Comparison of ENCODE assay signal across 8 cellular contexts in the genomic region with DNA sequence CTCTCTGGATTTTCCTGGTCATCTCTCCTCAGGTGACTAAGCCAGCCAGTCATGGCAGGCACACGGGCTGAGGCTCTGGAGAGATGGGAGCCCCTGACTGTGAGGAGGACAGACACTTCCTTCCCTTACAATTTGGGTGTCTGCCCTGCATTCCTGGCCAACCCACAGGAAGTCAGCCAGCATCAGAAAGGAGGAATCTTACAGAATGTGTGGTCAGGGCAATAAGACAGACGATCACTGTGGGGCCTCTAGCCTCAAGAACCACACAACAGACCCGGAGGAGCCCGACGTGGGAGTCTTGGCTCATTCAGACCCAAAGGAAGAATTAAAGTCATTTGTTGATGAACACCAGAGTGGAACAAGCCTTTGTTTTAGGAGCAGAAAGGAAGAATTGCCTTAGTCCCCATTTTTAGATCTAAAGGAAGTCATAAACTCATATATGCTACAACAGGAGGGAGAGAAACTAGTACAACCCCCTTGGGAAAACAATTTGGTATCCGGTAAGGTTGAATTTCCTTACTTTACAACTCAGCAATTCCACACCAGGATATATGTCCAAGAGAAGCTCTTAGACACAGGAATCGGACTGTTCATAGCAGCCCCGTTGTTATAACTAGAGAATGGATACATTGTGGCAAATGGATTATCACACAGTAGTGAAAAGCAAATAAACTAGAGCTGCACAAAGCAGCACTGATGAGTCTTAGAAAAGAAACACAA.
DNase-seq lines count a peak whose midpoint lies in the region; ATAC-seq, FAIRE-seq and TF ChIP-seq lines count a peak whose summit lies in the region.

No MANE protein-coding gene starts in this region.

- no peak for TF ChIP-seq POLR2A in GM12891 (IDR thresholded peaks at IDR 0.05; ENCODE audit: low read depth, low read length)

- in situ Hi-C loops in HAP-1 (cut with MboI; ENCODE audit: low sequenced_read_pairs) = no loop called here

- H3K4me3 ChIP-seq in SK-N-MC = peak overlapping the region; percentile 23
- H3K4me3 ChIP-seq in foreskin fibroblast (ENCODE audit: low read depth in 1 of 2, low read length in 2 of 2) = no peak overlapping the region
- H3K4me3 ChIP-seq in HAP-1 = no peak overlapping the region

- no peaks in the 10 kb centered on the region for H3K36me3 ChIP-seq in SK-N-MC (ENCODE audit: insufficient read depth, low read length)
- H3K36me3 ChIP-seq in HAP-1 (replicated peaks) = no peaks in the 10 kb centered on the region

- H3K27ac ChIP-seq in SK-N-MC = no peak overlapping the region

- no peak overlapping the region for H3K9ac ChIP-seq in SK-N-MC (ENCODE audit: insufficient read length)

- 0 out of 2 replicates have a peak, but pooled peaks cover 2% of the 10 kb centered on the region for H3K4me1 ChIP-seq in HAP-1

- TF ChIP-seq CTCF in foreskin fibroblast (IDR thresholded peaks at IDR 0.05; ENCODE audit: low read depth, low read length) = no peak

- H3K27me3 ChIP-seq in HAP-1 (ENCODE audit: low read depth) = peaks cover 12% of the 10 kb centered on the region

- H3K9me3 ChIP-seq in SK-N-MC (ENCODE audit: low read depth, low read length) (no peaks in the 10 kb centered on the region), HAP-1 (no peaks in the 10 kb centered on the region)

- peak; percentile 71 for FAIRE-seq in GM12891 (lab: Jason Lieb, UNC)

- DNase-seq in GM12891 (ENCODE audit: insufficient read length, low spot score) = no peak
- peak; percentile 61 for DNase-seq in SK-N-MC (ENCODE audit: low read depth, low spot score)
- peak; percentile 95 to 96 for DNase-seq in foreskin fibroblast
- DNase-seq in sciatic nerve (ENCODE audit: low spot score) = peak; percentile 73
- DNase-seq in HAP-1 (ENCODE audit: low spot score in 2 of 2) = no peak
- DNase-seq in activated CD4-positive, alpha-beta T cell treated with anti-CD3 and anti-CD28 coated beads, Interleukin-2, amount 50 U/mL, for 48 hours = no peak
- DNase-seq in NCI-H345 (lab: John Stamatoyannopoulos, UW) = no peak

- ATAC-seq in sciatic nerve = peak; percentile 75
- ATAC-seq in GM21390 (IDR thresholded peaks at IDR 0.05; ENCODE audit: unreplicated experiment) = no peak

- intact Hi-C loops in sciatic nerve (cut with DNase I) = no loop called here

TF ChIP-seq in GM12891, 5 proteins besides CTCF, POLR2A, EP300 and RAD21:
- no peak for TF ChIP-seq POU2F2 (IDR thresholded peaks at IDR 0.05; ENCODE audit: low read depth, low read length)
- TF ChIP-seq SPI1 (IDR thresholded peaks at IDR 0.05; ENCODE audit: low read depth, low read length) = 0 out of 2 replicates have a peak, but pooled peaks have one; percentile 12

Comparison
In these comparisons a context has a peak if more than half of its experiments do, and no peak if none do; other contexts are left out.
1. DNase-seq: peak in SK-N-MC (single experiment), foreskin fibroblast (2 of 2) and sciatic nerve (single experiment); none in GM12891 (single experiment), HAP-1 (0 of 2), activated CD4-positive, alpha-beta T cell treated with anti-CD3 and anti-CD28 coated beads, Interleukin-2, amount 50 U/mL, for 48 hours (0 of 2) and NCI-H345 (single experiment).